ENCODE assay signal across 22 cellular contexts in genomic region chr11:89361738-89362137, GRCh38.
"Had no signal": no experiment of that assay in that cellular context is flagged by ENCODE, and none has a peak within 500 bp of the region (broad histone marks: within the 10 kb centered on the region; RNA-seq: fewer than 3 reads in every experiment).

No MANE protein-coding gene starts in this region.

- ATAC-seq: esophagus mucosa; gastrocnemius medialis; left colon; mucosa of descending colon; natural killer cell treated with Interleukin-12 subunit alpha and Interleukin-12 subunit beta and Interleukin-15 and Interleukin-18, amount 100 ng/mL, for 72 hours; pancreas; stimulated activated effector memory CD8-positive, alpha-beta T cell treated with anti-CD3 and anti-CD28 coated beads, Interleukin-12 subunit alpha, Interleukin-12 subunit beta, amount 100 ng/mL, for 72 hours had no signal

- DNase-seq: dorsolateral prefrontal cortex; effector CD4-positive, alpha-beta T cell; foreskin fibroblast; gastrocnemius medialis; heart right ventricle; hippocampal formation; left colon; mesenchymal stem cell; mucosa of descending colon; naive B cell; pancreas; right cardiac atrium; sigmoid colon; stimulated activated CD4-positive, alpha-beta T cell treated with anti-CD3 and anti-CD28 coated beads, Interleukin-2, amount 100 ng/mL, for 24 hours; stimulated activated CD4-positive, alpha-beta T cell treated with anti-CD3 and anti-CD28 coated beads, Interleukin-4, amount 100 ng/mL, for 24 hours; stimulated activated naive CD4-positive, alpha-beta T cell treated with Interleukin-2 at 50 U/mL for 16 hours; stomach; thyroid gland; trophoblast cell had no signal
